Comparison of ENCODE assay signal across 23 cellular contexts in the genomic region with DNA sequence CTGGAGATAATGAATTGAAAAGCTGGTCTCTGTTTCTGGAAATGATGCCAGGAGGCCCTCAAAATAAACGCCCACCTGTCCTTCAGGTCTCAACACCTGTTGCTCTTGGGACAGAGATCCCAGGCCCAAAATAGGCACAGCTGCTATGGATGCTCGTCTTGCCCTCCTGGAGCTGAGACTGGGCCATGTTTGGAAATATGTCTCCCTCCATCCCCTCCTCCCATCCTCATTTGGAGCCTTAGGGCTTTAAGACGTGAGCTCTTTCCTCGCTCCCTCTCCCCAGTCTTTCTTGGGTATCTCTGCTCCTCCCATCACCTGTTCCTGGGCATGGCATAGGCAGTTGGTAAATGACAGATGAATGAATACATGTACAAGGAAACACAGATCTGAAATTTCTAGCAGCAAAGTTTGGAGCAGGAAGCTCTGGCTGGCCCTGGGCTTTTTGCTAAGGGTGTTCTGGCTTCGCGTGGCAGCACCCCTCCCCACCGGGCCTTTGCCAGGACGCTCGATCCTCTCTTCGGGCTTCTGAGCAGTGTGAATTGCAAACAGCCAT. TPM values are rescaled to one million over a fixed set of nuclear protein-coding genes. Genes with fewer than 3 reads are reported as not detected.
A peak's percentile ranks its signal among the peaks of the same experiment; 100 is the strongest.
DNase-seq lines count a peak whose midpoint lies in the region; ATAC-seq, FAIRE-seq and TF ChIP-seq lines count a peak whose summit lies in the region.
"Had no signal": no experiment of that assay in that cellular context is flagged by ENCODE, and none has a peak within 500 bp of the region (broad histone marks: within the 10 kb centered on the region; RNA-seq: fewer than 3 reads in every experiment).

No MANE protein-coding gene starts in this region.

- H3K27me3 ChIP-seq in bronchial epithelial cell (ENCODE audit: control insufficient read depth, insufficient read depth, low read length) (no peaks in the 10 kb centered on the region), psoas muscle (ENCODE audit: insufficient read depth in 3 of 3, low read length in 2 of 3) (no peaks in the 10 kb centered on the region), mesendoderm (ENCODE audit: insufficient read depth, low read length, poor library complexity) (no peaks in the 10 kb centered on the region)
- H3K27me3 ChIP-seq: BLaER1, SJCRH30 had no signal

- H3K36me3 ChIP-seq in bronchial epithelial cell (ENCODE audit: control insufficient read depth, insufficient read depth, low read length) (no peaks in the 10 kb centered on the region), psoas muscle (ENCODE audit: insufficient read depth in 1 of 2, low read depth in 1 of 2) (peaks cover 0 to 4% of the 10 kb centered on the region in 2 donors), mesendoderm (ENCODE audit: control insufficient read depth, insufficient read depth, low read length) (no peaks in the 10 kb centered on the region)
- H3K36me3 ChIP-seq: BLaER1, SJCRH30 had no signal

- intact Hi-C loops in left colon (cut with DNase I, micrococcal nuclease) (no loop called here), psoas muscle (cut with DNase I) (loop anchor here in 1 of 2 donors (5.0 kb wide), 1 partner anchor 242 kb away; no protein-coding TSS in a partner anchor)
- intact Hi-C loops in activated T-helper 2 cell treated with anti-CD3 and anti-CD28 coated beads, Interferon-gamma antibody, Interleukin-2, Interleukin-4, amounts not matched to agents 10 μg/mL and 5 μg/mL and 100 μg/mL, durations not matched to agents 14 hours and 24 hours and 36 hours (cut with micrococcal nuclease) = no loop called here

- peak; percentile 62 for ATAC-seq in left colon
- peak; percentile 13 to 63 (median 20) for ATAC-seq in psoas muscle
- ATAC-seq: HepG2, K562, Panc1 had no signal

- H4K8ac ChIP-seq in mesendoderm (ENCODE audit: low read depth, low read length) = no peak overlapping the region

- no peak overlapping the region for H2BK5ac ChIP-seq in mesendoderm (ENCODE audit: low read length)

- H3K18ac ChIP-seq in mesendoderm (ENCODE audit: low read length) = no peak overlapping the region

- H2BK120ac ChIP-seq in mesendoderm (ENCODE audit: low read depth, low read length) = no peak overlapping the region

- no peaks in the 10 kb centered on the region for H3K4me1 Mint-ChIP-seq in activated T-helper 2 cell treated with anti-CD3 and anti-CD28 coated beads, Interferon-gamma antibody, Interleukin-2, Interleukin-4, amounts not matched to agents 10 μg/mL and 5 μg/mL and 100 μg/mL, durations not matched to agents 14 hours and 24 hours and 36 hours (ENCODE audit: low read depth)
- H3K4me1 Mint-ChIP-seq: CD4-positive, alpha-beta memory T cell had no signal

- H3K4ac ChIP-seq in mesendoderm (ENCODE audit: low read depth, low read length) = no peak overlapping the region

- H2AK5ac ChIP-seq in mesendoderm (ENCODE audit: low read length) = no peak overlapping the region

- H3K27ac ChIP-seq in psoas muscle = peak overlapping the region; percentile 92
- no peak overlapping the region for H3K27ac ChIP-seq in mesendoderm (ENCODE audit: low read depth, low read length)
- H3K27ac ChIP-seq: BLaER1 had no signal

- no peak overlapping the region for H4K5ac ChIP-seq in mesendoderm (ENCODE audit: low read length)

- WGBS in psoas muscle, 3 donors = 42 to 52% (median 52%) methylated on average over 10 of the region's 10 CpGs
- no CpG with 5 or more reads among the region's 10 CpGs for WGBS in mesendoderm (ENCODE audit: extremely low coverage, insufficient coverage, low lambda C conversion rate)

- no peak overlapping the region for H3K9ac ChIP-seq in mesendoderm (ENCODE audit: low read length)
- H3K9ac ChIP-seq: BLaER1 had no signal

- H3K56ac ChIP-seq in mesendoderm (ENCODE audit: low read length) = no peak overlapping the region

- H3K79me2 ChIP-seq in mesendoderm (ENCODE audit: control insufficient read depth, insufficient read depth, low read length) = no peaks in the 10 kb centered on the region

- H3K4me3 ChIP-seq in bronchial epithelial cell (ENCODE audit: low read depth, low read length) = no peak overlapping the region
- peak overlapping the region; percentile 52 for H3K4me3 ChIP-seq in psoas muscle
- H3K4me3 ChIP-seq in mesendoderm (ENCODE audit: low read length) = no peak overlapping the region
- H3K4me3 ChIP-seq: BLaER1, K562, SJCRH30 had no signal

- no peaks in the 10 kb centered on the region for H3K27me3 Mint-ChIP-seq in activated T-helper 2 cell treated with anti-CD3 and anti-CD28 coated beads, Interferon-gamma antibody, Interleukin-2, Interleukin-4, amounts not matched to agents 10 μg/mL and 5 μg/mL and 100 μg/mL, durations not matched to agents 14 hours and 24 hours and 36 hours (ENCODE audit: low read depth)

- no peak overlapping the region for H3K23ac ChIP-seq in mesendoderm (ENCODE audit: low read length)

- no peaks in the 10 kb centered on the region for H3K36me3 Mint-ChIP-seq in activated T-helper 2 cell treated with anti-CD3 and anti-CD28 coated beads, Interferon-gamma antibody, Interleukin-2, Interleukin-4, amounts not matched to agents 10 μg/mL and 5 μg/mL and 100 μg/mL, durations not matched to agents 14 hours and 24 hours and 36 hours (ENCODE audit: low read depth)

- no peaks in the 10 kb centered on the region for H3K9me3 Mint-ChIP-seq in activated T-helper 2 cell treated with anti-CD3 and anti-CD28 coated beads, Interferon-gamma antibody, Interleukin-2, Interleukin-4, amounts not matched to agents 10 μg/mL and 5 μg/mL and 100 μg/mL, durations not matched to agents 14 hours and 24 hours and 36 hours
- H3K9me3 Mint-ChIP-seq: CD4-positive, alpha-beta memory T cell had no signal

- DNase-seq in bronchial epithelial cell (ENCODE audit: low read depth) = peak; percentile 23
- no peak for DNase-seq in left colon
- DNase-seq in psoas muscle = no peak
- no peak for DNase-seq in NCI-H446 treated with DMSO at 0.1 percent for 48 hours (lab: John Stamatoyannopoulos, UW)
- no peak for DNase-seq in activated T-helper 2 cell treated with anti-CD3 and anti-CD28 coated beads, Interferon-gamma antibody, Interleukin-2, Interleukin-4, amounts not matched to agents 10 μg/mL and 5 μg/mL and 100 μg/mL, durations not matched to agents 14 hours and 24 hours and 36 hours (ENCODE audit: low spot score)
- no peak for DNase-seq in AG08396 (ENCODE audit: low spot score)
- no peak for DNase-seq in mesendoderm
- DNase-seq: Caco-2; CD4-positive, alpha-beta memory T cell; DMS 273 treated with DMSO at 0.1 percent for 48 hours; DMS79 treated with DMSO at 0.1 percent for 48 hours; MM.1S; NCI-H1092 treated with DMSO at 0.1 percent for 48 hours; NCI-H146; NCI-H2029; NCI-H345; NCI-H524 treated with DMSO at 0.1 percent for 48 hours; SJCRH30 had no signal

- no peak overlapping the region for H3K4me2 ChIP-seq in mesendoderm (ENCODE audit: low read length)

- H3K9me3 ChIP-seq in psoas muscle = no peaks in the 10 kb centered on the region
- H3K9me3 ChIP-seq: BLaER1, Caco-2, SJCRH30 had no signal

- H3K4me1 ChIP-seq in psoas muscle (peaks cover 31% of the 10 kb centered on the region), mesendoderm (ENCODE audit: control insufficient read depth, low read depth, low read length) (no peaks in the 10 kb centered on the region)
- H3K4me1 ChIP-seq: Caco-2 had no signal

- H3K79me1 ChIP-seq in mesendoderm (ENCODE audit: low read length) = no peaks in the 10 kb centered on the region

- peak; percentile 13 for FAIRE-seq in bronchial epithelial cell (lab: Jason Lieb, UNC)
- FAIRE-seq: HepG2, K562 had no signal

- no peak overlapping the region for H3K27ac Mint-ChIP-seq in activated T-helper 2 cell treated with anti-CD3 and anti-CD28 coated beads, Interferon-gamma antibody, Interleukin-2, Interleukin-4, amounts not matched to agents 10 μg/mL and 5 μg/mL and 100 μg/mL, durations not matched to agents 14 hours and 24 hours and 36 hours
- H3K27ac Mint-ChIP-seq: CD4-positive, alpha-beta memory T cell had no signal

- H3K4me3 Mint-ChIP-seq in activated T-helper 2 cell treated with anti-CD3 and anti-CD28 coated beads, Interferon-gamma antibody, Interleukin-2, Interleukin-4, amounts not matched to agents 10 μg/mL and 5 μg/mL and 100 μg/mL, durations not matched to agents 14 hours and 24 hours and 36 hours (ENCODE audit: low read depth) = no peak overlapping the region
- H3K4me3 Mint-ChIP-seq: CD4-positive, alpha-beta memory T cell had no signal

- H2BK15ac ChIP-seq in mesendoderm (replicated peaks; ENCODE audit: low read depth) = no peak overlapping the region

- TF ChIP-seq CTCF in bronchial epithelial cell (IDR thresholded peaks at IDR 0.05; ENCODE audit: insufficient read depth, low read length, severe bottlenecking) (no peak), psoas muscle (IDR thresholded peaks at IDR 0.05) (no peak)

RNA-seq across cellular contexts. Expression of gene MYH3, which starts 33.2 kb away (rescaled TPM):
- total RNA-seq in bronchial epithelial cell = 1.1 and 1.4 TPM in 2 replicates
- total RNA-seq in left colon = 1 to 10 TPM; 1.0 to 1.6 TPM
- total RNA-seq in psoas muscle = 100 to 1,000 TPM in 1 of 4 donors, 10 to 100 TPM in 1, 1 to 10 TPM in 2; 5.8 to 261 (median 34.6) TPM
- polyA plus RNA-seq in psoas muscle = 1 to 10 TPM; 1.9 to 5.4 (median 2.1) TPM
- 3.9 and 4.6 TPM in 2 replicates for total RNA-seq in activated T-helper 2 cell treated with anti-CD3 and anti-CD28 coated beads, Interferon-gamma antibody, Interleukin-2, Interleukin-4, amounts not matched to agents 10 μg/mL and 5 μg/mL and 100 μg/mL, durations not matched to agents 14 hours and 24 hours and 36 hours
- 1.1 TPM for polyA plus RNA-seq in mesendoderm (2013, experiment 1 of 2)
- 0.70 TPM for polyA plus RNA-seq in mesendoderm (2013, experiment 2 of 2)
- total RNA-seq: H4 had no signal
